Comparison of ENCODE assay signal across 9 cellular contexts in the genomic region with DNA sequence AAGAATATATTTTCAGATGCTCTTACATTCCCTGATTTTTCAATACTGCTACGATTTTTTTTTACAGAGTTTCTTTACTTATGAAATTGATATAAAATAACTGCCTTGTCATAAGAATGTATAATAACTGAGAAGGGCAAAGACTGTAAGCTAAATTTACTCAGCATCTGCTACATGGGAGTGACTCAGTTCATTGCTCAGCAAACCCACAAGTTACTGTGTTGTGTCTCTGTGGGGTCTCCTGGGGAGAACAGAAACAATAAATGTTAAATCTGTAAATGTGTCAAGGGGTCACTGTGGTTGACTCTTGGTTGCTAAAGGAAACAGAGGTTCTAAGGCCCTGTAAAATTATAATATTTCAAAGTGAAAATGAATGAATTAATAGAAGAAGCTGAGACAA.
DNase-seq lines count a peak whose midpoint lies in the region; ATAC-seq and TF ChIP-seq lines count a peak whose summit lies in the region.
"Had no signal": no experiment of that assay in that cellular context is flagged by ENCODE, and none has a peak within 500 bp of the region (broad histone marks: within the 10 kb centered on the region; RNA-seq: fewer than 3 reads in every experiment).

No MANE protein-coding gene starts in this region.

- DNase-seq in HCEC 1CT: peak; percentile 74
- peak; percentile 77 for DNase-seq in NB4 (ENCODE audit: low read depth)
- peak; percentile 94 for DNase-seq in kidney tubule cell (ENCODE audit: low spot score)
- no peak for DNase-seq in midbrain (lab: John Stamatoyannopoulos, UW)
- DNase-seq in stimulated activated naive CD4-positive, alpha-beta T cell treated with Interleukin-2 at 50 U/mL for 16 hours (lab: John Stamatoyannopoulos, UW): no peak
- no peak for DNase-seq in T-helper 9 cell
- DNase-seq in NCI-H82 (lab: John Stamatoyannopoulos, UW): no peak
- DNase-seq: caudate nucleus had no signal

- peak; percentile 73 for ATAC-seq in GM18498 (IDR thresholded peaks at IDR 0.05; ENCODE audit: unreplicated experiment)

- no peak for TF ChIP-seq CTCF in NB4 (IDR thresholded peaks at IDR 0.05; ENCODE audit: low read depth, low read length)

- H3K4me3 ChIP-seq in NB4 (ENCODE audit: low read depth, low read length): no peak overlapping the region

- no peak for TF ChIP-seq POLR2A in NB4 (IDR thresholded peaks at IDR 0.05; ENCODE audit: extremely low read depth, insufficient read length)

Comparison
In these comparisons a context has a peak if more than half of its experiments do, and no peak if none do; other contexts are left out.
1. DNase-seq: peak in HCEC 1CT (single experiment), NB4 (single experiment) and kidney tubule cell (single experiment); none in midbrain (single experiment), stimulated activated naive CD4-positive, alpha-beta T cell treated with Interleukin-2 at 50 U/mL for 16 hours (single experiment), T-helper 9 cell (single experiment) and NCI-H82 (single experiment).